ENCODE assay signal across 1 cellular context in genomic region chr20:38034108-38034649, GRCh38.
TF ChIP-seq lines count a peak whose summit lies in the region.

No MANE protein-coding gene starts in this region.

TF ChIP-seq in H1, 55 proteins besides CTCF, POLR2A, EP300 and RAD21:
- TF ChIP-seq TCF12 (IDR thresholded peaks at IDR 0.05; ENCODE audit: low read depth, low read length): no peak
- peak; percentile 35 for TF ChIP-seq SAP30 (IDR thresholded peaks at IDR 0.05; ENCODE audit: insufficient read depth, insufficient replicate concordance, low read length)
- TF ChIP-seq HDAC2 (IDR thresholded peaks at IDR 0.05; ENCODE audit: borderline replicate concordance in 1 of 2, low read depth in 2 of 2, low read length in 2 of 2): no peak
TF ChIP-seq in H1: peak in this region for 1.
